Comparison of ENCODE assay signal across 1 cellular context in genomic region chr18:55651236-55651635, GRCh38.
TF ChIP-seq lines count a peak whose summit lies in the region.

No MANE protein-coding gene starts in this region.

TF ChIP-seq in H1, 55 proteins besides CTCF, POLR2A, EP300 and RAD21 (continued from another document):
- no peak for TF ChIP-seq USF2 (IDR thresholded peaks at IDR 0.05; ENCODE audit: low read length)
